ENCODE assay signal across 34 cellular contexts in genomic region chr4:74175379-74175778, GRCh38. TPM values are rescaled to one million over a fixed set of nuclear protein-coding genes. Genes with fewer than 3 reads are reported as not detected.
DNase-seq lines count a peak whose midpoint lies in the region; ATAC-seq, FAIRE-seq and TF ChIP-seq lines count a peak whose summit lies in the region.
"Had no signal": no experiment of that assay in that cellular context is flagged by ENCODE, and none has a peak within 500 bp of the region (broad histone marks: within the 10 kb centered on the region; RNA-seq: fewer than 3 reads in every experiment).

No MANE protein-coding gene starts in this region.

- H3K9me1 ChIP-seq in IMR-90 (ENCODE audit: insufficient read depth, low read length) = no peaks in the 10 kb centered on the region
- H3K9me1 ChIP-seq in K562 (ENCODE audit: control insufficient read depth, insufficient read depth, low read length) = no peaks in the 10 kb centered on the region

- in situ Hi-C loops in HepG2 (cut with HindIII; ENCODE audit: extremely low pct_ligation_motif_present, low pct_unique_long_range_greater_than_20kb) = no loop called here
- in situ Hi-C loops in IMR-90 (cut with MboI; ENCODE audit: low sequenced_read_pairs) = loop anchor here (5.0 to 10.0 kb wide), 2 partner anchors 137 to 489 kb away; no protein-coding TSS in a partner anchor
- in situ Hi-C loops in K562 (cut with MboI) = no loop called here
- in situ Hi-C loops in KBM-7 (cut with MboI; ENCODE audit: low pct_unique_long_range_greater_than_20kb, low sequenced_read_pairs) = no loop called here

- POLR2A ChIA-PET in HepG2 (lab: Yijun Ruan, JAX) = no interaction called here
- POLR2A ChIA-PET in A549 (lab: Yijun Ruan, JAX) = no interaction called here
- POLR2A ChIA-PET in IMR-90 (lab: Charles Lee; ENCODE audit: unreplicated experiment) = no interaction called here
- POLR2A ChIA-PET in K562 (lab: Yijun Ruan, JAX) = interaction anchor here (1.1 to 1.5 kb wide), 2 partner anchors 9 to 23 kb away, joined by 3 to 6 read pairs; no protein-coding TSS in a partner anchor

- TF ChIP-seq RAD21 in HepG2 (CRISPR knock-in tag; IDR thresholded peaks at IDR 0.05) (no peak), A549 (conservative IDR thresholded peaks at IDR 0.05 in 1 of 2, IDR thresholded peaks at IDR 0.05 in 1 of 2) (no peak), IMR-90 (IDR thresholded peaks at IDR 0.05; ENCODE audit: low read length) (no peak), K562 (CRISPR knock-in tag; conservative IDR thresholded peaks at IDR 0.05 in 1 of 2, IDR thresholded peaks at IDR 0.05 in 1 of 2) (no peak)

- H3K27me3 ChIP-seq in HepG2 (ENCODE audit: control insufficient read depth in 1 of 2, insufficient read depth in 2 of 2, low read length in 2 of 2) (no peaks in the 10 kb centered on the region), right lobe of liver (no peaks in the 10 kb centered on the region), IMR-90 (ENCODE audit: control insufficient read depth, insufficient read depth, low read length) (no peaks in the 10 kb centered on the region), K562 (ENCODE audit: control insufficient read depth in 2 of 2, insufficient read depth in 2 of 2, low read length in 2 of 2) (no peaks in the 10 kb centered on the region)
- H3K27me3 ChIP-seq: BE2C; BLaER1; BLaER1 treated with 17β-estradiol and CSF1 and Interleukin-3, amounts not matched to agents 10 nM and 100 nM had no signal

- H4K8ac ChIP-seq in IMR-90 (ENCODE audit: low read depth in 2 of 2, low read length in 2 of 2) = no peak overlapping the region

- no peak overlapping the region for H2BK20ac ChIP-seq in IMR-90 (ENCODE audit: low read depth, low read length)

- H3K4me3 ChIP-seq in HepG2 (replicated peaks in 1 of 3; ENCODE audit: insufficient read depth in 1 of 3, low read depth in 2 of 3, low read length in 3 of 3) (no peak overlapping the region), right lobe of liver (no peak overlapping the region), A549 (no peak overlapping the region), IMR-90 (ENCODE audit: insufficient read depth, low read depth, low read length) (no peak overlapping the region), K562 (no peak overlapping the region)
- H3K4me3 ChIP-seq: BLaER1; BLaER1 treated with 17β-estradiol and CSF1 and Interleukin-3, amounts not matched to agents 10 nM and 100 nM had no signal

- H3K79me2 ChIP-seq in HepG2 (ENCODE audit: insufficient read depth, low read length) = no peaks in the 10 kb centered on the region
- H3K79me2 ChIP-seq in K562 (ENCODE audit: control insufficient read depth, insufficient read depth, low read length) = no peaks in the 10 kb centered on the region

- H3K18ac ChIP-seq in IMR-90 (ENCODE audit: low read depth, low read length) = no peak overlapping the region

- no peaks in the 10 kb centered on the region for H3K79me1 ChIP-seq in IMR-90 (ENCODE audit: low read depth in 1 of 2, low read length in 2 of 2)

- no peaks in the 10 kb centered on the region for H3K4me1 ChIP-seq in HepG2 (ENCODE audit: insufficient read depth, low read length)
- H3K4me1 ChIP-seq in right lobe of liver = no peaks in the 10 kb centered on the region
- no peaks in the 10 kb centered on the region for H3K4me1 ChIP-seq in A549
- H3K4me1 ChIP-seq in IMR-90 (ENCODE audit: control insufficient read depth, insufficient read depth, low read length) = no peaks in the 10 kb centered on the region
- H3K4me1 ChIP-seq in K562 (replicated peaks in 1 of 2; ENCODE audit: control insufficient read depth in 2 of 2, insufficient read depth in 2 of 2, low read length in 2 of 2) = peaks cover 4 to 12% of the 10 kb centered on the region in 2 experiments; a peak in 2 of 5 replicates
- H3K4me1 ChIP-seq: BLaER1; BLaER1 treated with 17β-estradiol and CSF1 and Interleukin-3, amounts not matched to agents 10 nM and 100 nM; Caco-2 had no signal

- CTCF ChIA-PET in HepG2 (lab: Yijun Ruan, JAX; ENCODE audit: low intra/inter-chr PET ratio, low total read pairs) (no interaction called here), A549 (lab: Yijun Ruan, JAX) (interaction anchor here (1.1 kb wide), 1 partner anchor 137 kb away, joined by 3 read pairs; the partner anchor contains the start of gene CXCL3), IMR-90 (lab: Yijun Ruan, JAX) (interaction anchor here (0.6 to 1.5 kb wide), 2 partner anchors 14 to 1171 kb away, joined by 3 read pairs; no protein-coding TSS in a partner anchor), K562 (lab: Yijun Ruan, JAX; ENCODE audit: low intra/inter-chr PET ratio) (no interaction called here)

- H3K4ac ChIP-seq in IMR-90 (ENCODE audit: low read depth, low read length) = no peak overlapping the region

- H3K9me3 ChIP-seq in HepG2 (ENCODE audit: low read length) = no peaks in the 10 kb centered on the region
- no peaks in the 10 kb centered on the region for H3K9me3 ChIP-seq in right lobe of liver
- H3K9me3 ChIP-seq in A549 = no peaks in the 10 kb centered on the region
- H3K9me3 ChIP-seq in IMR-90 (ENCODE audit: control insufficient read depth, insufficient read depth, low read length) = no peaks in the 10 kb centered on the region
- H3K9me3 ChIP-seq in K562 (replicated peaks; ENCODE audit: control insufficient read depth, insufficient read depth, low read depth, low read length) = no peaks in the 10 kb centered on the region
- H3K9me3 ChIP-seq: BE2C; BLaER1; BLaER1 treated with 17β-estradiol and CSF1 and Interleukin-3, amounts not matched to agents 10 nM and 100 nM; Caco-2 had no signal

- TF ChIP-seq CTCF in HepG2 (CRISPR knock-in tag; IDR thresholded peaks at IDR 0.05) (no peak), right lobe of liver (IDR thresholded peaks at IDR 0.05) (no peak), A549 (IDR thresholded peaks at IDR 0.05) (no peak), IMR-90 (conservative IDR thresholded peaks at IDR 0.05; ENCODE audit: low read depth, low read length) (no peak), K562 (IDR thresholded peaks at IDR 0.05 in 2 of 3, conservative IDR thresholded peaks at IDR 0.05 in 1 of 3; ENCODE audit: insufficient read depth in 2 of 3, low read depth in 1 of 3, low read length in 3 of 3) (no peak)

- H2BK15ac ChIP-seq in IMR-90 (ENCODE audit: low read depth, low read length) = no peak overlapping the region

- FAIRE-seq in HepG2 (lab: Jason Lieb, UNC) = no peak
- no peak for FAIRE-seq in A549 (lab: Jason Lieb, UNC)
- no peak for FAIRE-seq in K562 (lab: Jason Lieb, UNC)
- FAIRE-seq: A204.1, D721Med had no signal

- dilution Hi-C loops in IMR-90 (cut with HindIII; ENCODE audit: low sequenced_read_pairs, unreplicated experiment) = no loop called here

- intact Hi-C loops in HepG2 (cut with micrococcal nuclease; ENCODE audit: unreplicated experiment) = no loop called here
- intact Hi-C loops in right lobe of liver (cut with DNase I) = no loop called here
- intact Hi-C loops in IMR-90 (cut with micrococcal nuclease) = no loop called here
- intact Hi-C loops in K562 (cut with micrococcal nuclease) = no loop called here

- TF ChIP-seq EP300 in HepG2 (IDR thresholded peaks at IDR 0.05; ENCODE audit: low read depth in 2 of 2, low read length in 2 of 2) (no peak), HepG2 (CRISPR knock-in tag; IDR thresholded peaks at IDR 0.05; ENCODE audit: borderline replicate concordance) (no peak), A549 (IDR thresholded peaks at IDR 0.05) (no peak), K562 (IDR thresholded peaks at IDR 0.05; ENCODE audit: low read length) (no peak)

- no peak overlapping the region for H2BK5ac ChIP-seq in IMR-90 (ENCODE audit: low read depth, low read length, poor library complexity, severe bottlenecking)

- H3K23ac ChIP-seq in IMR-90 (ENCODE audit: low read depth, low read length) = no peak overlapping the region

- no peak for DNase-seq in HepG2 (ENCODE audit: low spot score)
- no peak for DNase-seq in right lobe of liver
- DNase-seq in A549 (ENCODE audit: low read depth in 1 of 2, low spot score in 1 of 2) = no peak
- DNase-seq in IMR-90 = no peak
- DNase-seq in K562 (ENCODE audit: extremely low read depth in 1 of 4, low spot score in 3 of 4) = no peak
- DNase-seq in activated CD4-positive, alpha-beta T cell treated with anti-CD3 and anti-CD28 coated beads, Interleukin-2, amount 50 U/mL, for 48 hours = no peak
- no peak for DNase-seq in KBM-7
- DNase-seq: 8988T; ACHN; AML-193; BE2C; C1 segment of cervical spinal cord; Caco-2; Calu3; CD4-positive, alpha-beta memory T cell; CD4-positive, alpha-beta T cell; CD4-positive, CD25-positive, alpha-beta regulatory T cell; CD8-positive, alpha-beta memory T cell; CD8-positive, alpha-beta T cell; COR-L47; DMS 273 treated with DMSO at 0.1 percent for 48 hours; DMS153; DMS53; DMS79; DMS79 treated with DMSO at 0.1 percent for 48 hours; DND-41; EL had no signal

- no peak overlapping the region for H4K91ac ChIP-seq in IMR-90 (ENCODE audit: insufficient read depth, low read depth, low read length)

- H3K9ac ChIP-seq in HepG2 (ENCODE audit: insufficient read depth, low read depth, low read length) (no peak overlapping the region), IMR-90 (ENCODE audit: low read depth, low read length) (no peak overlapping the region), K562 (ENCODE audit: insufficient read depth in 1 of 2, low read depth in 2 of 2, low read length in 2 of 2) (no peak overlapping the region)
- H3K9ac ChIP-seq: BLaER1; BLaER1 treated with 17β-estradiol and CSF1 and Interleukin-3, amounts not matched to agents 10 nM and 100 nM had no signal

- no peak overlapping the region for H3K4me2 ChIP-seq in HepG2 (ENCODE audit: low read depth, low read length)
- no peak overlapping the region for H3K4me2 ChIP-seq in A549
- no peak overlapping the region for H3K4me2 ChIP-seq in IMR-90 (ENCODE audit: low read depth, low read length)
- no peak overlapping the region for H3K4me2 ChIP-seq in K562 (ENCODE audit: insufficient read depth, low read length)
- H3K4me2 ChIP-seq: BLaER1; BLaER1 treated with 17β-estradiol and CSF1 and Interleukin-3, amounts not matched to agents 10 nM and 100 nM had no signal

- no peak overlapping the region for H2AK9ac ChIP-seq in IMR-90 (replicated peaks; ENCODE audit: low read depth, low read length, poor library complexity)

- H3K36me3 ChIP-seq in HepG2 (replicated peaks in 1 of 2; ENCODE audit: control insufficient read depth in 1 of 2, insufficient read depth in 2 of 2, low read length in 2 of 2) (no peaks in the 10 kb centered on the region), right lobe of liver (no peaks in the 10 kb centered on the region), IMR-90 (ENCODE audit: control insufficient read depth, insufficient read depth, low read length) (no peaks in the 10 kb centered on the region), K562 (ENCODE audit: control insufficient read depth, insufficient read depth, low read length) (peaks cover 4% of the 10 kb centered on the region; the same call in 1 of the 3 replicates)

- H4K5ac ChIP-seq in IMR-90 (ENCODE audit: low read depth, low read length) = no peak overlapping the region

- no peak for ATAC-seq in HepG2
- ATAC-seq in right lobe of liver = no peak
- no peak for ATAC-seq in A549
- ATAC-seq in IMR-90 (ENCODE audit: low read depth) = no peak
- no peak for ATAC-seq in K562
- no peak for ATAC-seq in GM19452 (IDR thresholded peaks at IDR 0.05; ENCODE audit: unreplicated experiment)
- ATAC-seq: CD8-positive, alpha-beta T cell had no signal

- H4K20me1 ChIP-seq in HepG2 (ENCODE audit: insufficient read depth, low read length) (no peaks in the 10 kb centered on the region; the same call in 1 of the 2 replicates), IMR-90 (ENCODE audit: insufficient read depth, low read length) (no peaks in the 10 kb centered on the region), K562 (replicated peaks; ENCODE audit: control insufficient read depth, insufficient read depth, low read length) (no peaks in the 10 kb centered on the region)
- H4K20me1 ChIP-seq: BLaER1; BLaER1 treated with 17β-estradiol and CSF1 and Interleukin-3, amounts not matched to agents 10 nM and 100 nM had no signal

- TF ChIP-seq POLR2A in HepG2 (IDR thresholded peaks at IDR 0.05; ENCODE audit: insufficient read depth in 1 of 2, low read depth in 2 of 2, low read length in 2 of 2) = no peak
- no peak for TF ChIP-seq POLR2A in right lobe of liver (IDR thresholded peaks at IDR 0.05)
- no peak for TF ChIP-seq POLR2A in A549 (IDR thresholded peaks at IDR 0.05; ENCODE audit: low read length)
- no peak for TF ChIP-seq POLR2A in IMR-90 (IDR thresholded peaks at IDR 0.05; ENCODE audit: low read depth, low read length)
- no peak for TF ChIP-seq POLR2A in K562 (conservative IDR thresholded peaks at IDR 0.05)

- H2AFZ ChIP-seq in HepG2 (ENCODE audit: low read length) (no peak overlapping the region), IMR-90 (replicated peaks; ENCODE audit: low read length, poor library complexity) (no peak overlapping the region), K562 (ENCODE audit: low read depth, low read length) (no peak overlapping the region)

- H3K27ac ChIP-seq in HepG2 (ENCODE audit: extremely low read length, insufficient read depth, low read length) (no peak overlapping the region), right lobe of liver (no peak overlapping the region), A549 (no peak overlapping the region), IMR-90 (ENCODE audit: insufficient read depth, low read length) (no peak overlapping the region), K562 (ENCODE audit: extremely low read depth, low read depth, low read length) (no peak overlapping the region)
- H3K27ac ChIP-seq: 22Rv1; BLaER1; BLaER1 treated with 17β-estradiol and CSF1 and Interleukin-3, amounts not matched to agents 10 nM and 100 nM; C4-2B had no signal

- H3K14ac ChIP-seq in IMR-90 (replicated peaks; ENCODE audit: low read depth, low read length) = no peak overlapping the region

- 88% methylated on average over 1 of the region's 1 CpG for WGBS in HepG2 (ENCODE audit: low lambda C conversion rate)
- 85% methylated on average over 1 of the region's 1 CpG for WGBS in right lobe of liver (ENCODE audit: insufficient coverage, low coverage, low lambda C conversion rate, missing lambda C conversion rate)
- 92% methylated on average over 1 of the region's 1 CpG for WGBS in A549 (ENCODE audit: missing lambda C conversion rate)
- no CpG with 5 or more reads among the region's 1 CpG for WGBS in IMR-90 (ENCODE audit: extremely low coverage in 2 of 2, insufficient read length in 1 of 2), 2 experiments
- WGBS in K562 (ENCODE audit: insufficient coverage, low coverage, missing lambda C conversion rate) = 68% methylated on average over 1 of the region's 1 CpG

- H2BK120ac ChIP-seq in IMR-90 (ENCODE audit: low read depth, low read length) = no peak overlapping the region

- BruUV-seq in HepG2 (replicated peaks; lab: Mats Ljungman, UMichigan) = no TSS peak
- no TSS peak for BruUV-seq in IMR-90 (replicated peaks; lab: Mats Ljungman, UMichigan)
- no TSS peak for BruUV-seq in K562 (replicated peaks; lab: Mats Ljungman, UMichigan)

- H2AK5ac ChIP-seq in IMR-90 (ENCODE audit: low read depth, low read length) = no peak overlapping the region

- H3K56ac ChIP-seq in IMR-90 (ENCODE audit: extremely low read depth, insufficient read depth, low read length) = no peak overlapping the region

RNA-seq across cellular contexts. Expression of gene MTHFD2L, which starts 17.5 kb away (rescaled TPM):
- total RNA-seq in HepG2 (2016; rRNA removed; fragmentation: Illumina TruSeq; extraction: Trizol) = 11.2 and 14.9 TPM in 2 replicates
- total RNA-seq in HepG2 (2016; cell fraction: cytosol; rRNA removed; fragmentation: Illumina TruSeq; extraction: Trizol; ENCODE audit: low read depth) = 36.2 and 41.6 TPM in 2 replicates
- total RNA-seq in HepG2 (2016; cell fraction: insoluble cytoplasmic fraction; rRNA removed; fragmentation: Illumina TruSeq; extraction: Trizol) = 10.3 and 13.4 TPM in 2 replicates
- total RNA-seq in HepG2 (2016; cell fraction: membrane; rRNA removed; fragmentation: Illumina TruSeq; extraction: Trizol) = 23.7 and 23.8 TPM in 2 replicates
- 29.5 and 31.0 TPM in 2 replicates for total RNA-seq in HepG2 (2016; cell fraction: nucleus; rRNA removed; fragmentation: Illumina TruSeq; extraction: Trizol)
- polyA plus RNA-seq in HepG2 (2011; rRNA removed) = 8.0 and 10.5 TPM in 2 replicates
- 2.9 and 4.8 TPM in 2 replicates for polyA plus RNA-seq in HepG2 (2011; cell fraction: cytosol; rRNA removed)
- polyA plus RNA-seq in HepG2 (2011; cell fraction: nucleus; rRNA removed) = 5.4 and 7.8 TPM in 2 replicates
- 7.8 and 8.7 TPM in 2 replicates for polyA plus RNA-seq in HepG2 (2012)
- 17.5 and 27.6 TPM in 2 replicates for polyA plus RNA-seq in HepG2 (2016; cell fraction: cytosol; fragmentation: Illumina TruSeq; extraction: Trizol; ENCODE audit: low read depth)
- polyA plus RNA-seq in HepG2 (2016; cell fraction: insoluble cytoplasmic fraction; fragmentation: Illumina TruSeq; extraction: Trizol; ENCODE audit: low read depth) = 18.4 and 19.3 TPM in 2 replicates
- polyA plus RNA-seq in HepG2 (2016; cell fraction: membrane; fragmentation: Illumina TruSeq; extraction: Trizol; ENCODE audit: low read depth) = 20.0 and 23.5 TPM in 2 replicates
- polyA plus RNA-seq in HepG2 (2016; cell fraction: nucleus; fragmentation: Illumina TruSeq; extraction: Trizol; ENCODE audit: insufficient read depth, low read depth) = 21.6 and 22.3 TPM in 2 replicates
- 5.1 and 6.2 TPM in 2 replicates for polyA minus RNA-seq in HepG2 (2011; rRNA and poly(A)+ RNA removed; ENCODE audit: low replicate concordance)
- 3.6 and 4.0 TPM in 2 replicates for polyA minus RNA-seq in HepG2 (2011; cell fraction: cytosol; rRNA and poly(A)+ RNA removed)
- polyA minus RNA-seq in HepG2 (2011; cell fraction: nucleus; rRNA and poly(A)+ RNA removed) = 48.3 and 57.2 TPM in 2 replicates
- total RNA-seq in right lobe of liver = 10 to 100 TPM; 18.8 to 45.5 (median 26.5) TPM
- polyA plus RNA-seq in A549 (2011; rRNA removed) = 13.9 and 19.3 TPM in 2 replicates
- 4.4 TPM in 2 replicates for polyA plus RNA-seq in A549 (2012; cell fraction: cytosol; rRNA removed)
- 2.8 and 4.1 TPM in 2 replicates for polyA plus RNA-seq in A549 (2012; cell fraction: nucleus; rRNA removed)
- 6.3 to 9.0 TPM (median 8.5 TPM) in 3 replicates for polyA plus RNA-seq in A549 (2017; fragmentation: RNase III; extraction: RNeasy Plus Mini Kit Qiagen cat#74134 plus additional on column Dnase treatment)
- polyA minus RNA-seq in A549 (2011; rRNA and poly(A)+ RNA removed) = 9.5 and 10.2 TPM in 2 replicates
- total RNA-seq in IMR-90 (2012; rRNA removed) = 4.3 and 9.2 TPM in 2 replicates
- 1.5 and 2.8 TPM in 2 replicates for polyA plus RNA-seq in IMR-90 (2012; rRNA removed)
- 0.56 and 0.87 TPM in 2 replicates for polyA plus RNA-seq in IMR-90 (2012; cell fraction: cytosol; rRNA removed)
- 0.81 and 4.3 TPM in 2 replicates for polyA plus RNA-seq in IMR-90 (2012; cell fraction: nucleus; rRNA removed; ENCODE audit: low replicate concordance)
- 20.6 and 60.4 TPM in 2 replicates for total RNA-seq in K562 (2011; cell fraction: chromatin; rRNA removed; ENCODE audit: low replicate concordance)
- total RNA-seq in K562 (2011; cell fraction: nucleolus; rRNA removed) = 15.3 and 17.2 TPM in 2 replicates
- 39.8 and 80.6 TPM in 2 replicates for total RNA-seq in K562 (2011; cell fraction: nucleoplasm; rRNA removed)
- 26.7 and 38.1 TPM in 2 replicates for total RNA-seq in K562 (2014; rRNA removed)
- 32.5 and 35.7 TPM in 2 replicates for total RNA-seq in K562 (2014; rRNA removed; fragmentation: Illumina TruSeq; extraction: Trizol)
- total RNA-seq in K562 (2015; rRNA removed; fragmentation: Illumina TruSeq; extraction: Trizol) = 24.0 and 26.6 TPM in 2 replicates
- 24.6 and 27.7 TPM in 2 replicates for total RNA-seq in K562 (2021)
- 26.3 and 39.0 TPM in 2 replicates for polyA plus RNA-seq in K562 (2011; rRNA removed)
- 6.3 and 12.8 TPM in 2 replicates for polyA plus RNA-seq in K562 (2011; cell fraction: cytosol; rRNA removed)
- polyA plus RNA-seq in K562 (2011; cell fraction: nucleus; rRNA removed) = 24.4 and 28.3 TPM in 2 replicates
- 19.8 and 20.1 TPM in 2 replicates for polyA plus RNA-seq in K562 (2012)
- 19.1 and 19.7 TPM in 2 replicates for polyA plus RNA-seq in K562 (2014; fragmentation: Illumina TruSeq; extraction: Trizol)
- 10 to 100 TPM; 10.0 to 13.7 TPM for polyA plus RNA-seq in K562 (2014; fragmentation: Nextera tagmentation; extraction: Ambion mirVana)
- polyA plus RNA-seq in K562 (2014; rRNA removed) = 26.0 and 29.8 TPM in 2 replicates
- 26.0 and 28.5 TPM in 2 replicates for polyA minus RNA-seq in K562 (2011; rRNA and poly(A)+ RNA removed)
- polyA minus RNA-seq in K562 (2011; cell fraction: cytosol; rRNA and poly(A)+ RNA removed) = 8.8 and 9.2 TPM in 2 replicates
- 47.9 and 57.3 TPM in 2 replicates for polyA minus RNA-seq in K562 (2011; cell fraction: nucleus; rRNA and poly(A)+ RNA removed)

Comparison
In these comparisons a context has a peak if more than half of its experiments do, and no peak if none do; other contexts are left out.
1. CTCF ChIA-PET loops: an anchor here in A549 (1.1 kb wide) and IMR-90 (0.6 to 1.5 kb wide); none called in HepG2 and K562.
2. Of the 241 proteins assayed by ChIP-seq in both HepG2 and K562: peak only in HepG2: MAFF and MAFK; only in K562: none; in both: none; in neither: 239.